14 cellular contexts compared by ENCODE assay signal in the genomic region with DNA sequence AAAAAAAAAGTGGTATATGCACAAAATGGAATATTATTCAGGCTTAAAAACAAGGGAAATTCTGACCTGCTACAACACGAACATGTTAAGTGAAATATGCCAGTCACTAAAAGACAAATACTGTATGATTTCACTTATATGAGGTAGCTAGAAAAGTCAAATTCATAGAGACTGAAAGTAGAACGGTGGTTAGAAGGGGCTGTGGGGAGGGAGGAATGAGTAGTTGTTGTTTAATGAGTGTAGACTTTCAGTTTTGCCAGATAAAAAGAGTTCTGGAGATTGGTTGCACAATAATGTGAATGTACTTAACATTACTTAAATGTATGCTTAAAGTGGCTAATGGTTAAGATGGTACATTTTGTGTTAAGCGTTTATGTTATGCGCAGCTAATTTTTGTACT.
A peak's percentile ranks its signal among the peaks of the same experiment; 100 is the strongest.
DNase-seq lines count a peak whose midpoint lies in the region; ATAC-seq, FAIRE-seq and TF ChIP-seq lines count a peak whose summit lies in the region.
"Had no signal": no experiment of that assay in that cellular context is flagged by ENCODE, and none has a peak within 500 bp of the region (broad histone marks: within the 10 kb centered on the region; RNA-seq: fewer than 3 reads in every experiment).

No MANE protein-coding gene starts in this region.

- no peaks in the 10 kb centered on the region for H3K79me1 ChIP-seq in mesendoderm (ENCODE audit: low read length)

- H3K56ac ChIP-seq in mesendoderm (ENCODE audit: low read length): no peak overlapping the region

- TF ChIP-seq RAD21 in GM12878 (IDR thresholded peaks at IDR 0.05; ENCODE audit: insufficient read depth, low read depth, low read length): no peak
- TF ChIP-seq RAD21 in HepG2 (CRISPR knock-in tag; IDR thresholded peaks at IDR 0.05): no peak

- TF ChIP-seq POLR2A in GM12878 (IDR thresholded peaks at IDR 0.05; ENCODE audit: low read depth, low read length) (no peak), HepG2 (IDR thresholded peaks at IDR 0.05; ENCODE audit: insufficient read depth in 1 of 2, low read depth in 2 of 2, low read length in 2 of 2) (no peak)

- TF ChIP-seq CTCF in GM12878 (IDR thresholded peaks at IDR 0.05 in 2 of 3, conservative IDR thresholded peaks at IDR 0.05 in 1 of 3; ENCODE audit: control insufficient read depth in 2 of 3, extremely low read depth in 1 of 3, insufficient read depth in 1 of 3, low read depth in 3 of 3, low read length in 3 of 3) (no peak), HepG2 (CRISPR knock-in tag; IDR thresholded peaks at IDR 0.05) (no peak)

- H3K4me3 ChIP-seq in GM12878 (no peak overlapping the region), mesendoderm (ENCODE audit: low read length) (no peak overlapping the region), HepG2 (replicated peaks in 1 of 3; ENCODE audit: insufficient read depth in 1 of 3, low read depth in 2 of 3, low read length in 3 of 3) (no peak overlapping the region)
- H3K4me3 ChIP-seq: A549 had no signal

- FAIRE-seq in GM12878 (lab: Jason Lieb, UNC): peak; percentile 13
- no peak for FAIRE-seq in HepG2 (lab: Jason Lieb, UNC)
- FAIRE-seq: A549 had no signal

- 2% methylated on average over 4 of the region's 4 CpGs for WGBS in GM12878 (ENCODE audit: insufficient coverage, insufficient replicate concordance, low lambda C conversion rate, missing lambda C conversion rate)
- WGBS in mesendoderm (ENCODE audit: extremely low coverage, insufficient coverage, low lambda C conversion rate): 100% methylated on average over 1 of the region's 4 CpGs
- 50% methylated on average over 4 of the region's 4 CpGs for WGBS in HepG2 (ENCODE audit: low lambda C conversion rate)

- H3K36me3 ChIP-seq in GM12878 (ENCODE audit: control insufficient read depth in 2 of 2, insufficient read depth in 2 of 2, low read length in 1 of 2) (no peaks in the 10 kb centered on the region), mesendoderm (ENCODE audit: control insufficient read depth, insufficient read depth, low read length) (no peaks in the 10 kb centered on the region), HepG2 (replicated peaks in 1 of 2; ENCODE audit: control insufficient read depth in 1 of 2, insufficient read depth in 2 of 2, low read length in 2 of 2) (no peaks in the 10 kb centered on the region)

- H2BK15ac ChIP-seq in mesendoderm (replicated peaks; ENCODE audit: low read depth): no peak overlapping the region

- no peak overlapping the region for H2BK120ac ChIP-seq in mesendoderm (ENCODE audit: low read depth, low read length)

- TF ChIP-seq EP300 in GM12878 (IDR thresholded peaks at IDR 0.05; ENCODE audit: borderline replicate concordance in 1 of 2, control insufficient read depth in 1 of 2, low read depth in 2 of 2, low read length in 2 of 2) (peak; percentile 51 to 68; a peak in 2 of 4 replicates), HepG2 (IDR thresholded peaks at IDR 0.05; ENCODE audit: low read depth in 2 of 2, low read length in 2 of 2) (no peak), HepG2 (CRISPR knock-in tag; IDR thresholded peaks at IDR 0.05; ENCODE audit: borderline replicate concordance) (no peak)

- H3K27ac ChIP-seq in GM12878 (ENCODE audit: control insufficient read depth, insufficient read depth): no peak overlapping the region
- no peak overlapping the region for H3K27ac ChIP-seq in mesendoderm (ENCODE audit: low read depth, low read length)
- H3K27ac ChIP-seq in HepG2 (ENCODE audit: extremely low read length, insufficient read depth, low read length): no peak overlapping the region
- H3K27ac ChIP-seq: A549 had no signal

- no peak overlapping the region for H3K4ac ChIP-seq in mesendoderm (ENCODE audit: low read depth, low read length)

- H4K20me1 ChIP-seq in GM12878 (ENCODE audit: control insufficient read depth, insufficient read depth) (no peaks in the 10 kb centered on the region), HepG2 (ENCODE audit: insufficient read depth, low read length) (no peaks in the 10 kb centered on the region)

- H2AFZ ChIP-seq in GM12878 (ENCODE audit: control insufficient read depth, low read depth, low read length) (no peak overlapping the region), HepG2 (ENCODE audit: low read length) (no peak overlapping the region)

- H4K8ac ChIP-seq in mesendoderm (ENCODE audit: low read depth, low read length): no peak overlapping the region

- ATAC-seq in GM21619 (IDR thresholded peaks at IDR 0.05; ENCODE audit: unreplicated experiment): peak; percentile 39
- ATAC-seq in HG03378 (IDR thresholded peaks at IDR 0.05; ENCODE audit: unreplicated experiment): peak; percentile 51
- peak; percentile 65 for ATAC-seq in GM12878
- no peak for ATAC-seq in HepG2
- ATAC-seq: A549 had no signal

- POLR2A ChIA-PET in GM12878 (lab: Charles Lee): interaction anchor here (0.7 to 4.3 kb wide), 9 partner anchors 11 to 454 kb away, joined by 3 to 21 read pairs (median 3); no protein-coding TSS in a partner anchor
- POLR2A ChIA-PET in HepG2 (lab: Yijun Ruan, JAX): no interaction called here

- no peak overlapping the region for H3K23ac ChIP-seq in mesendoderm (ENCODE audit: low read length)

- H3K27me3 ChIP-seq in GM12878 (replicated peaks in 1 of 2; ENCODE audit: control insufficient read depth in 2 of 2, insufficient read depth in 2 of 2, low read length in 1 of 2): no peaks in the 10 kb centered on the region
- H3K27me3 ChIP-seq in mesendoderm (ENCODE audit: insufficient read depth, low read length, poor library complexity): no peaks in the 10 kb centered on the region
- peaks cover 0 to 22% of the 10 kb centered on the region in 2 experiments; a peak in 3 of 5 replicates for H3K27me3 ChIP-seq in HepG2 (ENCODE audit: control insufficient read depth in 1 of 2, insufficient read depth in 2 of 2, low read length in 2 of 2)

- SMC1A ChIA-PET in GM12878 (lab: Charles Lee; ENCODE audit: uncharacterized antibody, unreplicated experiment): interaction anchor here (0.9 to 6.7 kb wide), 14 partner anchors 11 to 253 kb away, joined by 3 to 133 read pairs (median 4); no protein-coding TSS in a partner anchor

- CTCF ChIA-PET in GM12878 (lab: Yijun Ruan, JAX) (interaction anchor here (0.7 to 5.5 kb wide), 11 partner anchors 10 to 77 kb away, joined by 3 to 68 read pairs (median 4); no protein-coding TSS in a partner anchor), HepG2 (lab: Yijun Ruan, JAX; ENCODE audit: low intra/inter-chr PET ratio, low total read pairs) (no interaction called here)

- H3K4me1 ChIP-seq in GM12878 (ENCODE audit: control insufficient read depth, insufficient read depth, low read length) (peaks cover 31% of the 10 kb centered on the region), mesendoderm (ENCODE audit: control insufficient read depth, low read depth, low read length) (no peaks in the 10 kb centered on the region), HepG2 (ENCODE audit: insufficient read depth, low read length) (no peaks in the 10 kb centered on the region)
- H3K4me1 ChIP-seq: A549 had no signal

- H2BK5ac ChIP-seq in mesendoderm (ENCODE audit: low read length): no peak overlapping the region

- H3K9me3 ChIP-seq in GM12878 (replicated peaks; ENCODE audit: control insufficient read depth, insufficient read depth, low read length) (no peaks in the 10 kb centered on the region; the same call in 2 of the 3 replicates), HepG2 (ENCODE audit: low read length) (no peaks in the 10 kb centered on the region)
- H3K9me3 ChIP-seq: A549 had no signal

- H3K9ac ChIP-seq in GM12878 (ENCODE audit: control insufficient read depth, insufficient read depth, low read length) (no peak overlapping the region), mesendoderm (ENCODE audit: low read length) (no peak overlapping the region), HepG2 (ENCODE audit: insufficient read depth, low read depth, low read length) (no peak overlapping the region)

- no peak overlapping the region for H3K18ac ChIP-seq in mesendoderm (ENCODE audit: low read length)

- intact Hi-C loops in GM12878 (cut with micrococcal nuclease; ENCODE audit: unreplicated experiment): loop anchor here (5.0 kb wide), 1 partner anchor 202 kb away; a partner anchor contains a TSS
- intact Hi-C loops in HepG2 (cut with micrococcal nuclease; ENCODE audit: unreplicated experiment): no loop called here

- RAD21 ChIA-PET in GM12878 (lab: Charles Lee; ENCODE audit: unreplicated experiment): interaction anchor here (0.5 to 5.1 kb wide), 14 partner anchors 10 to 1548 kb away, joined by 3 to 45 read pairs (median 5); no protein-coding TSS in a partner anchor

- H2AK5ac ChIP-seq in mesendoderm (ENCODE audit: low read length): no peak overlapping the region

- in situ Hi-C loops in GM12878 (cut with MboI): no loop called here
- in situ Hi-C loops in HepG2 (cut with HindIII; ENCODE audit: extremely low pct_ligation_motif_present, low pct_unique_long_range_greater_than_20kb): no loop called here

- H3K4me2 ChIP-seq in GM12878 (ENCODE audit: control insufficient read depth, insufficient read depth): peak overlapping the region; percentile 57
- no peak overlapping the region for H3K4me2 ChIP-seq in mesendoderm (ENCODE audit: low read length)
- no peak overlapping the region for H3K4me2 ChIP-seq in HepG2 (ENCODE audit: low read depth, low read length)
- H3K4me2 ChIP-seq: A549 had no signal

- no peak overlapping the region for H4K5ac ChIP-seq in mesendoderm (ENCODE audit: low read length)

- peak; percentile 48 for DNase-seq in activated CD4-positive, alpha-beta T cell treated with anti-CD3 and anti-CD28 coated beads for 48 hours
- DNase-seq in activated CD4-positive, alpha-beta T cell treated with anti-CD3 and anti-CD28 coated beads, Interleukin-2, amount 50 U/mL, for 4 hours: no peak
- DNase-seq in GM12878 (ENCODE audit: low read depth, low spot score): peak; percentile 44
- no peak for DNase-seq in mesendoderm
- DNase-seq in HepG2 (ENCODE audit: low spot score): no peak
- DNase-seq in stimulated activated CD8-positive, alpha-beta memory T cell treated with anti-CD3 and anti-CD28 coated beads, Interleukin-4, amount 100 ng/mL, for 48 hours: no peak
- DNase-seq: activated CD8-positive, alpha-beta memory T cell treated with anti-CD3 and anti-CD28 coated beads, Interleukin-2, amount 50 U/mL, for 48 hours; effector memory CD4-positive, alpha-beta T cell; NCI-H187; occipital lobe; SHP77 had no signal

- BruUV-seq in GM12878 (replicated peaks; lab: Mats Ljungman, UMichigan) (no TSS peak), HepG2 (replicated peaks; lab: Mats Ljungman, UMichigan) (no TSS peak)

- H3K79me2 ChIP-seq in GM12878 (ENCODE audit: control insufficient read depth, insufficient read depth, low read length) (no peaks in the 10 kb centered on the region), mesendoderm (ENCODE audit: control insufficient read depth, insufficient read depth, low read length) (no peaks in the 10 kb centered on the region), HepG2 (ENCODE audit: insufficient read depth, low read length) (no peaks in the 10 kb centered on the region)

TF ChIP-seq in GM12878, 131 proteins besides CTCF, POLR2A, EP300 and RAD21 (continues in another document):
- peak; percentile 93 for TF ChIP-seq MTA2 (IDR thresholded peaks at IDR 0.05; ENCODE audit: low read depth)
- TF ChIP-seq CEBPB (IDR thresholded peaks at IDR 0.05; ENCODE audit: borderline replicate concordance in 1 of 2, low read depth in 2 of 2, low read length in 2 of 2): peak; percentile 43 to 84; a peak in 2 of 4 replicates

Comparison
In these comparisons a context has a peak if more than half of its experiments do, and no peak if none do; other contexts are left out.
1. DNase-seq: peak in activated CD4-positive, alpha-beta T cell treated with anti-CD3 and anti-CD28 coated beads for 48 hours (single experiment) and GM12878 (single experiment); none in activated CD4-positive, alpha-beta T cell treated with anti-CD3 and anti-CD28 coated beads, Interleukin-2, amount 50 U/mL, for 4 hours (0 of 2), mesendoderm (single experiment), HepG2 (single experiment) and stimulated activated CD8-positive, alpha-beta memory T cell treated with anti-CD3 and anti-CD28 coated beads, Interleukin-4, amount 100 ng/mL, for 48 hours (single experiment).